Comparison of ENCODE assay signal across 13 cellular contexts in the genomic region with DNA sequence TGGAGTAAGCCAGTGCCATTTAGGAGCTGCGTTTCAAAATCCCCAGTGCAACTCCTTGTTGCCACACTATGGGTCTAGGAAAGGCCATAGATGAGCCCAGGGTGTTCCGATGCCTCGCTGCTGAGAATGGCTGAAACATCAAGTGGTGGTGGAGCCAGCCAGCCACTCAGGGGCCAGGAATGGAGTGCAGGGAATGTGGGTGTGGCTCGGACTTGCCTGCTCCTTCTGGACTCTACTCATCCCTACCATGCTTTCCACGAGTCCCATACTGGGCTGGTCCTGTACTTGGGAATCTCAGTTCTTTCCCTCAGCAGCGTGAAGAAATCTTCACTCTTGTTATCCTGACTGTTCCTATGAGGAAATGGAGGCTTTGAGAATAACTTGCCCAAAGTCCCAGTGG.
DNase-seq lines count a peak whose midpoint lies in the region.
"Had no signal": no experiment of that assay in that cellular context is flagged by ENCODE, and none has a peak within 500 bp of the region (broad histone marks: within the 10 kb centered on the region; RNA-seq: fewer than 3 reads in every experiment).

No MANE protein-coding gene starts in this region.

- DNase-seq in ELF-1 (ENCODE audit: low read depth, low spot score) (peak; percentile 10), SW480 (ENCODE audit: low spot score) (peak; percentile 16), islet precursor cell (peak; percentile 38), middle frontal gyrus (ENCODE audit: extremely low spot score, low spot score) (no peak), dermis blood vessel endothelial cell (no peak), NCI-H1694 treated with DMSO at 0.1 percent for 48 hours (lab: John Stamatoyannopoulos, UW) (no peak)
- DNase-seq: BE2C; Caco-2; CD8-positive, alpha-beta memory T cell; DND-41; GF-D8; GM23248; H9 had no signal

Comparison
In these comparisons a context has a peak if more than half of its experiments do, and no peak if none do; other contexts are left out.
1. DNase-seq: peak in ELF-1 (single experiment), SW480 (single experiment) and islet precursor cell (single experiment); none in middle frontal gyrus (single experiment), dermis blood vessel endothelial cell (single experiment) and NCI-H1694 treated with DMSO at 0.1 percent for 48 hours (single experiment).